16 cellular contexts compared by ENCODE assay signal in the genomic region with DNA sequence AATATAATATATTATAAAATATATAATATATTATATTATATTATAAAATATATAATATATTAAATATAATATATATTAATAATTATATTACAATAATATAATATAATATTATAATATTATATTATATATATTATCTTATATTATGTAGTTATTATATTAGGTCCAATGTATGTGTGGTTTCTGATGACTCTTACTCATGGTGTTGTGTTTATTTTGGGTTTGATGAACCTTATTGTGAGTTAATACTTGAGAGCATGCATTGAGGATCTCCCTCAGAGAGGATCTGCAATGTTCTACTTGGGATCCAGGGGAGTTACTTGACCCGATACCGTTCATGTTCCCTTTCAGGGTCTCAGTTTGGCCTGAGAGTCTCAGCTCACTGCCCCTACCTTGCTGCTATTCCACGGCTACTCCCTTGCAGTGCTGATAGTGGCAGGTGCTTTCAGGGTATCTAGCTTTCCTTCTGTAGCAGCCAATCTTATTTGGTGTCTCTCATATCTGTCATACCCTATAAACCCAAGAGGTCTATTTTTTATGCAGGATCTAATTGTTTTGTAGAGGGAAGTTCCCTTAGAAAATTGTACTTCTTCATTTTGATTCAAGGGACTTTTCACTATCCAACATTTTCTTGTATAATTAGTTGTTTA.
"Had no signal": no experiment of that assay in that cellular context is flagged by ENCODE, and none has a peak within 500 bp of the region (broad histone marks: within the 10 kb centered on the region; RNA-seq: fewer than 3 reads in every experiment).

No MANE protein-coding gene starts in this region.

- H3K27ac Mint-ChIP-seq: naive thymus-derived CD8-positive, alpha-beta T cell had no signal

- H3K4me3 ChIP-seq: colonic mucosa, lung, right atrium auricular region, skin epidermis, transverse colon had no signal

- ATAC-seq: activated CD4-positive, CD25-positive, alpha-beta regulatory T cell treated with anti-CD3 and anti-CD28 coated beads, Interleukin-2, amount 50 U/mL, for 24 hours; foreskin keratinocyte; left colon; naive thymus-derived CD8-positive, alpha-beta T cell had no signal

- DNase-seq: activated CD4-positive, alpha-beta T cell treated with anti-CD3 and anti-CD28 coated beads, Interleukin-2, amount 50 U/mL, for 48 hours; activated T-cell treated with anti-CD3 and anti-CD28 coated beads, Interleukin-2, amount 50 U/mL, for 48 hours; caudate nucleus; colonic mucosa; effector CD4-positive, alpha-beta T cell; foreskin keratinocyte; left colon; midbrain; naive thymus-derived CD8-positive, alpha-beta T cell; posterior cingulate gyrus; T-helper 2 cell; transverse colon had no signal

- H3K27ac ChIP-seq: colonic mucosa, foreskin keratinocyte, right atrium auricular region, skin epidermis, transverse colon had no signal

- H3K4me1 Mint-ChIP-seq: naive thymus-derived CD8-positive, alpha-beta T cell had no signal

- H3K4me3 Mint-ChIP-seq: naive thymus-derived CD8-positive, alpha-beta T cell had no signal
